20 cellular contexts compared by ENCODE assay signal in genomic region chr16:15658556-15658955, GRCh38. TPM values are rescaled to one million over a fixed set of nuclear protein-coding genes. Genes with fewer than 3 reads are reported as not detected.
DNase-seq lines count a peak whose midpoint lies in the region; ATAC-seq and TF ChIP-seq lines count a peak whose summit lies in the region.
"Had no signal": no experiment of that assay in that cellular context is flagged by ENCODE, and none has a peak within 500 bp of the region (broad histone marks: within the 10 kb centered on the region; RNA-seq: fewer than 3 reads in every experiment).

No MANE protein-coding gene starts in this region.

- CTCF ChIA-PET in WTC11 (lab: Charles Lee): no interaction called here

- no peaks in the 10 kb centered on the region for H3K27me3 Mint-ChIP-seq in stimulated activated naive CD8-positive, alpha-beta T cell treated with anti-CD3 and anti-CD28 coated beads, Interleukin-15, Interleukin-2, amounts not matched to agents 100 ng/mL and 50 ng/mL, for 24 hours
- H3K27me3 Mint-ChIP-seq in WTC11 (ENCODE audit: low read depth) (no peaks in the 10 kb centered on the region), mesothelial cell of epicardium (ENCODE audit: low read depth) (no peaks in the 10 kb centered on the region)

- H3K27ac ChIP-seq in effector memory CD4-positive, alpha-beta T cell (ENCODE audit: insufficient read depth, low read length, poor library complexity, severe bottlenecking): peak overlapping the region; percentile 51
- peak overlapping the region; percentile 21 for H3K27ac ChIP-seq in thymus (ENCODE audit: low read depth)
- H3K27ac ChIP-seq: esophagus muscularis mucosa, HL-60, thyroid gland had no signal

- TF ChIP-seq CTCF in WTC11 (IDR thresholded peaks at IDR 0.05) (no peak), GM13976 (IDR thresholded peaks at IDR 0.05; ENCODE audit: borderline replicate concordance, control extremely low read depth, extremely low read depth, insufficient read depth, missing control alignments) (no peak), mesothelial cell of epicardium (IDR thresholded peaks at IDR 0.05; ENCODE audit: unreplicated experiment) (no peak)

- H3K9me3 Mint-ChIP-seq in stimulated activated naive CD8-positive, alpha-beta T cell treated with anti-CD3 and anti-CD28 coated beads, Interleukin-15, Interleukin-2, amounts not matched to agents 100 ng/mL and 50 ng/mL, for 24 hours: no peaks in the 10 kb centered on the region
- no peaks in the 10 kb centered on the region for H3K9me3 Mint-ChIP-seq in WTC11
- no peaks in the 10 kb centered on the region for H3K9me3 Mint-ChIP-seq in mesothelial cell of epicardium

- H3K36me3 ChIP-seq in effector memory CD4-positive, alpha-beta T cell (ENCODE audit: control insufficient read depth, insufficient read depth, low read length): peaks cover 6% of the 10 kb centered on the region
- H3K36me3 ChIP-seq in thymus (ENCODE audit: control insufficient read depth, insufficient read depth): peaks cover 23% of the 10 kb centered on the region
- H3K36me3 ChIP-seq: thyroid gland had no signal

- H3K36me3 Mint-ChIP-seq in stimulated activated naive CD8-positive, alpha-beta T cell treated with anti-CD3 and anti-CD28 coated beads, Interleukin-15, Interleukin-2, amounts not matched to agents 100 ng/mL and 50 ng/mL, for 24 hours (ENCODE audit: low read depth): peaks cover 56% of the 10 kb centered on the region
- H3K36me3 Mint-ChIP-seq in WTC11: no peaks in the 10 kb centered on the region; the same call in 1 of the 2 replicates
- peaks cover 4% of the 10 kb centered on the region for H3K36me3 Mint-ChIP-seq in mesothelial cell of epicardium

- H3K27me3 ChIP-seq in effector memory CD4-positive, alpha-beta T cell (replicated peaks; ENCODE audit: control insufficient read depth, insufficient read depth, low read length, poor library complexity, severe bottlenecking): no peaks in the 10 kb centered on the region
- H3K27me3 ChIP-seq in thymus (ENCODE audit: control insufficient read depth, insufficient read depth): no peaks in the 10 kb centered on the region
- H3K27me3 ChIP-seq: esophagus muscularis mucosa, thyroid gland had no signal

- POLR2A ChIA-PET in WTC11 (lab: Charles Lee): no interaction called here

- ATAC-seq in stimulated activated naive CD8-positive, alpha-beta T cell treated with anti-CD3 and anti-CD28 coated beads, Interleukin-15, Interleukin-2, amounts not matched to agents 100 U/mL and 50 U/mL, for 24 hours: no peak
- ATAC-seq in WTC11: no peak

- in situ Hi-C loops in GM13976 (cut with MboI; ENCODE audit: low sequenced_read_pairs, unreplicated experiment): no loop called here

- H3K4me3 Mint-ChIP-seq in stimulated activated naive CD8-positive, alpha-beta T cell treated with anti-CD3 and anti-CD28 coated beads, Interleukin-15, Interleukin-2, amounts not matched to agents 100 ng/mL and 50 ng/mL, for 24 hours: peak overlapping the region; percentile 15
- H3K4me3 Mint-ChIP-seq in WTC11: no peak overlapping the region
- no peak overlapping the region for H3K4me3 Mint-ChIP-seq in mesothelial cell of epicardium

- DNase-seq in stimulated activated naive CD8-positive, alpha-beta T cell treated with anti-CD3 and anti-CD28 coated beads, Interleukin-15, Interleukin-2, amounts not matched to agents 100 U/mL and 50 U/mL, for 24 hours: no peak
- DNase-seq in WTC11 (ENCODE audit: low spot score) (no peak), GM13976 (ENCODE audit: low spot score) (no peak), mesothelial cell of epicardium (ENCODE audit: low spot score in 2 of 2, unreplicated experiment in 2 of 2) (no peak), EL (no peak)
- no peak for DNase-seq in effector memory CD4-positive, alpha-beta T cell
- DNase-seq: DMS153; KG1; NCI-H1048; NCI-H2081 treated with DMSO at 0.1 percent for 48 hours; NCI-H524; OCI-M1; stimulated activated CD4-positive, alpha-beta T cell treated with anti-CD3 and anti-CD28 coated beads, Interleukin-4, amount 100 ng/mL, for 4 hours; stimulated activated CD8-positive, alpha-beta memory T cell treated with anti-CD3 and anti-CD28 coated beads, Interleukin-4, amount 100 ng/mL, for 48 hours; thyroid gland had no signal

- H3K27ac Mint-ChIP-seq in stimulated activated naive CD8-positive, alpha-beta T cell treated with anti-CD3 and anti-CD28 coated beads, Interleukin-15, Interleukin-2, amounts not matched to agents 100 ng/mL and 50 ng/mL, for 24 hours: peak overlapping the region; percentile 77
- H3K27ac Mint-ChIP-seq in WTC11: 0 out of 2 replicates have a peak overlapping the region, but pooled peaks have one; percentile 12
- H3K27ac Mint-ChIP-seq in mesothelial cell of epicardium: no peak overlapping the region

- H3K4me1 Mint-ChIP-seq in stimulated activated naive CD8-positive, alpha-beta T cell treated with anti-CD3 and anti-CD28 coated beads, Interleukin-15, Interleukin-2, amounts not matched to agents 100 ng/mL and 50 ng/mL, for 24 hours (ENCODE audit: low read depth): peaks cover 51% of the 10 kb centered on the region
- H3K4me1 Mint-ChIP-seq in WTC11: no peaks in the 10 kb centered on the region
- H3K4me1 Mint-ChIP-seq in mesothelial cell of epicardium: peaks cover 5% of the 10 kb centered on the region

- 98% methylated on average over 5 of the region's 5 CpGs for WGBS in thymus

- no peak overlapping the region for H3K4me3 ChIP-seq in effector memory CD4-positive, alpha-beta T cell (ENCODE audit: insufficient read depth, low read depth, low read length, poor library complexity, severe bottlenecking)
- no peak overlapping the region for H3K4me3 ChIP-seq in thymus (ENCODE audit: low read length)
- H3K4me3 ChIP-seq: esophagus muscularis mucosa, skin epidermis, thyroid gland had no signal

- H3K9me3 ChIP-seq in effector memory CD4-positive, alpha-beta T cell (ENCODE audit: control insufficient read depth, low read length): no peaks in the 10 kb centered on the region
- H3K9me3 ChIP-seq in thymus (ENCODE audit: control insufficient read depth): no peaks in the 10 kb centered on the region
- H3K9me3 ChIP-seq: esophagus muscularis mucosa, thyroid gland had no signal

- peaks cover 8% of the 10 kb centered on the region for H3K4me1 ChIP-seq in effector memory CD4-positive, alpha-beta T cell (ENCODE audit: control insufficient read depth, insufficient read depth, low read length, poor library complexity, severe bottlenecking)
- H3K4me1 ChIP-seq in thymus (ENCODE audit: control insufficient read depth, insufficient read depth, low read length): no peaks in the 10 kb centered on the region

TF ChIP-seq in WTC11, 78 proteins besides CTCF, POLR2A, EP300 and RAD21 (continues in another document):
- TF ChIP-seq ESRRA (CRISPR knock-in tag; IDR thresholded peaks at IDR 0.05; ENCODE audit: borderline replicate concordance): no peak
- TF ChIP-seq ZBTB43 (CRISPR knock-in tag; IDR thresholded peaks at IDR 0.05): no peak
- TF ChIP-seq ZNF423 (CRISPR knock-in tag; IDR thresholded peaks at IDR 0.05): no peak
- TF ChIP-seq ATF2 (CRISPR knock-in tag; IDR thresholded peaks at IDR 0.05; ENCODE audit: borderline replicate concordance, low read depth): no peak
- no peak for TF ChIP-seq CREM (CRISPR knock-in tag; IDR thresholded peaks at IDR 0.05)
- no peak for TF ChIP-seq ZNF512 (CRISPR knock-in tag; IDR thresholded peaks at IDR 0.05; ENCODE audit: borderline replicate concordance)
- no peak for TF ChIP-seq ZNF219 (CRISPR knock-in tag; IDR thresholded peaks at IDR 0.05; ENCODE audit: borderline replicate concordance)
- TF ChIP-seq TEAD4 (CRISPR knock-in tag; IDR thresholded peaks at IDR 0.05): no peak
- TF ChIP-seq ZBTB21 (CRISPR knock-in tag; IDR thresholded peaks at IDR 0.05; ENCODE audit: borderline replicate concordance): no peak
- TF ChIP-seq JAZF1 (CRISPR knock-in tag; IDR thresholded peaks at IDR 0.05): no peak
- no peak for TF ChIP-seq JUN (CRISPR knock-in tag; IDR thresholded peaks at IDR 0.05)
- no peak for TF ChIP-seq TP53 (CRISPR knock-in tag; IDR thresholded peaks at IDR 0.05)
- TF ChIP-seq ZNF416 (CRISPR knock-in tag; IDR thresholded peaks at IDR 0.05): no peak
- TF ChIP-seq PRRX2 (CRISPR knock-in tag; IDR thresholded peaks at IDR 0.05): no peak

RNA-seq across cellular contexts. Expression of gene NDE1, which starts 8.5 kb away (rescaled TPM):
- total RNA-seq in WTC11 (2021): 38.4 to 43.5 TPM (median 39.4 TPM) in 3 replicates
- polyA plus RNA-seq in thymus: 25.1 TPM
- total RNA-seq in mesothelial cell of epicardium: 45.9 to 48.2 TPM (median 46.8 TPM) in 3 replicates

RNA-seq across cellular contexts. Expression of gene MARF1, which starts 15.6 kb away (rescaled TPM):
- total RNA-seq in WTC11 (2021) (26.2 to 31.9 TPM (median 28.5 TPM) in 3 replicates), mesothelial cell of epicardium (76.2 to 79.1 TPM (median 76.6 TPM) in 3 replicates)
- 33.7 TPM for polyA plus RNA-seq in thymus
